Comparison of ENCODE assay signal across 9 cellular contexts in genomic region chr21:15221799-15222386, GRCh38.
DNase-seq lines count a peak whose midpoint lies in the region; ATAC-seq and TF ChIP-seq lines count a peak whose summit lies in the region.
"Had no signal": no experiment of that assay in that cellular context is flagged by ENCODE, and none has a peak within 500 bp of the region (broad histone marks: within the 10 kb centered on the region; RNA-seq: fewer than 3 reads in every experiment).

No MANE protein-coding gene starts in this region.

- no peak for TF ChIP-seq POLR2A in testis (IDR thresholded peaks at IDR 0.05)

- no peak for TF ChIP-seq CTCF in testis (IDR thresholded peaks at IDR 0.05)

- no peaks in the 10 kb centered on the region for H3K4me1 Mint-ChIP-seq in activated naive CD8-positive, alpha-beta T cell (ENCODE audit: low read depth)
- H3K4me1 Mint-ChIP-seq in activated naive CD8-positive, alpha-beta T cell treated with anti-CD3 and anti-CD28 coated beads for 36 hours: no peaks in the 10 kb centered on the region

- DNase-seq in activated naive CD8-positive, alpha-beta T cell treated with anti-CD3 and anti-CD28 coated beads for 36 hours: no peak
- DNase-seq in SIG-M5 treated with dmso at 0.1 percent for 504 hours (lab: John Stamatoyannopoulos, UW; ENCODE audit: unreplicated experiment) (peak; percentile 84), left cardiac atrium (peak; percentile 74), testis (peak; percentile 66)
- DNase-seq in activated CD8-positive, alpha-beta memory T cell treated with anti-CD3 and anti-CD28 coated beads, Interleukin-2, amount 50 U/mL, for 48 hours: no peak
- DNase-seq: NCI-H187 had no signal

- H3K27me3 Mint-ChIP-seq in activated naive CD8-positive, alpha-beta T cell: no peaks in the 10 kb centered on the region
- peaks cover 3% of the 10 kb centered on the region for H3K27me3 Mint-ChIP-seq in activated naive CD8-positive, alpha-beta T cell treated with anti-CD3 and anti-CD28 coated beads for 36 hours

- H3K9me3 Mint-ChIP-seq in activated naive CD8-positive, alpha-beta T cell (ENCODE audit: low read depth): no peaks in the 10 kb centered on the region
- H3K9me3 Mint-ChIP-seq in activated naive CD8-positive, alpha-beta T cell treated with anti-CD3 and anti-CD28 coated beads for 36 hours: no peaks in the 10 kb centered on the region

- H3K27me3 ChIP-seq in testis: no peaks in the 10 kb centered on the region

- intact Hi-C loops in left cardiac atrium (cut with DNase I) (loop anchor here in 1 of 2 donors (10.0 kb wide), 1 partner anchor 163 kb away; no protein-coding TSS in a partner anchor), testis (cut with DNase I; ENCODE audit: low total_unique reads) (no loop called here)

- H3K4me3 Mint-ChIP-seq in activated naive CD8-positive, alpha-beta T cell: no peak overlapping the region
- H3K4me3 Mint-ChIP-seq in activated naive CD8-positive, alpha-beta T cell treated with anti-CD3 and anti-CD28 coated beads for 36 hours: no peak overlapping the region

- no peak overlapping the region for H3K27ac ChIP-seq in testis

- ATAC-seq in left cardiac atrium (peak; percentile 91 to 98), GM19467 (IDR thresholded peaks at IDR 0.05; ENCODE audit: unreplicated experiment) (no peak), HG03175 (IDR thresholded peaks at IDR 0.05; ENCODE audit: unreplicated experiment) (no peak)

- peak overlapping the region; percentile 66 for H3K27ac Mint-ChIP-seq in activated naive CD8-positive, alpha-beta T cell
- no peak overlapping the region for H3K27ac Mint-ChIP-seq in activated naive CD8-positive, alpha-beta T cell treated with anti-CD3 and anti-CD28 coated beads for 36 hours

- no peaks in the 10 kb centered on the region for H3K36me3 ChIP-seq in testis (ENCODE audit: low read depth, missing control alignments)

- no peaks in the 10 kb centered on the region for H3K4me1 ChIP-seq in testis

- H3K9me3 ChIP-seq in testis: no peaks in the 10 kb centered on the region

- H3K36me3 Mint-ChIP-seq in activated naive CD8-positive, alpha-beta T cell: no peaks in the 10 kb centered on the region
- H3K36me3 Mint-ChIP-seq in activated naive CD8-positive, alpha-beta T cell treated with anti-CD3 and anti-CD28 coated beads for 36 hours: no peaks in the 10 kb centered on the region

- no peak overlapping the region for H3K4me3 ChIP-seq in testis

Comparison
In these comparisons a context has a peak if more than half of its experiments do, and no peak if none do; other contexts are left out.
1. DNase-seq: peak in SIG-M5 treated with dmso at 0.1 percent for 504 hours (single experiment), left cardiac atrium (single experiment) and testis (single experiment); none in activated naive CD8-positive, alpha-beta T cell treated with anti-CD3 and anti-CD28 coated beads for 36 hours (single experiment) and activated CD8-positive, alpha-beta memory T cell treated with anti-CD3 and anti-CD28 coated beads, Interleukin-2, amount 50 U/mL, for 48 hours (single experiment).
2. ATAC-seq: peak in left cardiac atrium (2 of 2); none in GM19467 (single experiment) and HG03175 (single experiment).